ENCODE assay signal across 8 cellular contexts in the genomic region with DNA sequence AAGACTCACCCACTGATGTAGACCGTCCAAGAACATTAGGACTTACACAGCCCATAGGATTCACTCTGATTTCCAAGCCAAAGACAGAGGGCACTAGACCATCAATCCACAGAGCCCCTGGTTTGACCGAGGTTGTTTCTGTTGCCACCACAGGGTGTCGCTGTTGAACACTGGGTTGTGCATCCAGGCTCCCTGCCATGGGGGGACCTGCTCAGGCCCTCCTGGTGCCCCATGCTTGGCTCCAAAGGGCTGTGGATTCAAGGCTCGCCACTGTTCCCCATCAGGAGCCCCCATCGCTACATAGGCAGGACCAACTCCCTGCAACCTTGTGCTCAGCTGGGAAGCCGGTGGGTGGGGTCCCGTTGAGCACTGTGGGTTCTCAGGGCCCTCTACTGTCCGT.
A peak's percentile ranks its signal among the peaks of the same experiment; 100 is the strongest.
DNase-seq lines count a peak whose midpoint lies in the region; ATAC-seq and TF ChIP-seq lines count a peak whose summit lies in the region.

No MANE protein-coding gene starts in this region.

- no peaks in the 10 kb centered on the region for H3K4me1 ChIP-seq in Karpas-422 (ENCODE audit: low read length)
- peaks cover 31% of the 10 kb centered on the region for H3K4me1 ChIP-seq in mammary epithelial cell (ENCODE audit: insufficient read depth, low read length)
- peaks cover 13% of the 10 kb centered on the region for H3K4me1 ChIP-seq in osteoblast (ENCODE audit: insufficient read depth, low read length)

- H3K79me2 ChIP-seq in Karpas-422 (ENCODE audit: low read length) (no peaks in the 10 kb centered on the region), mammary epithelial cell (ENCODE audit: insufficient read depth, low read length) (no peaks in the 10 kb centered on the region), osteoblast (ENCODE audit: insufficient read depth, low read length) (no peaks in the 10 kb centered on the region)

- no peak for ATAC-seq in HG03039 (IDR thresholded peaks at IDR 0.05; ENCODE audit: unreplicated experiment)

- H3K4me2 ChIP-seq in Karpas-422 (ENCODE audit: low read depth, low read length, poor library complexity, severe bottlenecking) (no peak overlapping the region), mammary epithelial cell (ENCODE audit: insufficient read depth, low read depth, low read length) (no peak overlapping the region), osteoblast (ENCODE audit: insufficient read depth, low read length) (no peak overlapping the region)

- H3K36me3 ChIP-seq in Karpas-422 (ENCODE audit: insufficient read depth, low read length) (no peaks in the 10 kb centered on the region), mammary epithelial cell (ENCODE audit: insufficient read depth, low read length) (no peaks in the 10 kb centered on the region), osteoblast (ENCODE audit: insufficient read depth, low read length) (no peaks in the 10 kb centered on the region)

- in situ Hi-C loops in mammary epithelial cell (cut with MboI; ENCODE audit: low sequenced_read_pairs in 2 of 2) = no loop called here

- H3K9ac ChIP-seq in Karpas-422 (ENCODE audit: low read length) (no peak overlapping the region), mammary epithelial cell (ENCODE audit: insufficient read depth, low read length) (no peak overlapping the region)

- no peaks in the 10 kb centered on the region for H3K27me3 ChIP-seq in Karpas-422 (ENCODE audit: low read length)
- H3K27me3 ChIP-seq in mammary epithelial cell (ENCODE audit: insufficient read depth, low read length) = no peaks in the 10 kb centered on the region
- H3K27me3 ChIP-seq in osteoblast (ENCODE audit: insufficient read depth, low read length) = peaks cover 22% of the 10 kb centered on the region

- BruUV-seq in mammary epithelial cell (replicated peaks; lab: Mats Ljungman, UMichigan) = no TSS peak

- 84% methylated on average over 5 of the region's 8 CpGs for WGBS in mammary epithelial cell (ENCODE audit: low coverage, missing lambda C conversion rate)

- H2AFZ ChIP-seq in Karpas-422 (ENCODE audit: low read length) (no peak overlapping the region), mammary epithelial cell (ENCODE audit: low read depth, low read length) (no peak overlapping the region), osteoblast (ENCODE audit: low read length) (no peak overlapping the region)

- CTCF ChIA-PET in mammary epithelial cell (lab: Charles Lee; ENCODE audit: low non-redundant PET) = no interaction called here

- H3K4me3 ChIP-seq in Karpas-422 (ENCODE audit: low read length) = no peak overlapping the region
- no peak overlapping the region for H3K4me3 ChIP-seq in mammary epithelial cell (replicated peaks in 1 of 3; ENCODE audit: insufficient read depth in 1 of 3, low read depth in 2 of 3, low read length in 3 of 3)
- H3K4me3 ChIP-seq in osteoblast (ENCODE audit: insufficient read depth, low read length) = no peak overlapping the region

- TF ChIP-seq CTCF in mammary epithelial cell (conservative IDR thresholded peaks at IDR 0.05 in 1 of 2, IDR thresholded peaks at IDR 0.05 in 1 of 2; ENCODE audit: extremely low read depth in 1 of 2, insufficient read depth in 1 of 2, low read depth in 1 of 2, low read length in 2 of 2) (peak; percentile 71 to 80), osteoblast (IDR thresholded peaks at IDR 0.05; ENCODE audit: extremely low read depth, low read depth, low read length) (peak; percentile 53)

- H3K9me3 ChIP-seq in Karpas-422 (ENCODE audit: low read length) (peaks cover 7% of the 10 kb centered on the region; the same call in 1 of the 2 replicates), mammary epithelial cell (replicated peaks; ENCODE audit: insufficient read depth, low read length) (peaks cover 6% of the 10 kb centered on the region), osteoblast (ENCODE audit: low read depth, low read length) (no peaks in the 10 kb centered on the region)

- DNase-seq in NCI-H2196 (lab: John Stamatoyannopoulos, UW; ENCODE audit: unreplicated experiment) (peak; percentile 12), NCI-H2196 treated with DMSO at 0.1 percent for 48 hours (lab: John Stamatoyannopoulos, UW; ENCODE audit: unreplicated experiment) (no peak), Karpas-422 (peak; percentile 79), mammary epithelial cell (peak; percentile 47), osteoblast (ENCODE audit: insufficient read length, low spot score, missing footprints) (peak; percentile 62), NCI-H2029 (lab: John Stamatoyannopoulos, UW) (no peak), HCEC 1CT (no peak)

- H4K20me1 ChIP-seq in Karpas-422 (ENCODE audit: insufficient read depth, low read depth, low read length) (no peaks in the 10 kb centered on the region), mammary epithelial cell (ENCODE audit: insufficient read depth, low read length) (no peaks in the 10 kb centered on the region), osteoblast (ENCODE audit: insufficient read depth, low read length) (no peaks in the 10 kb centered on the region)

- no peaks in the 10 kb centered on the region for H3K9me2 ChIP-seq in Karpas-422 (replicated peaks; ENCODE audit: insufficient read depth, low read length)

- intact Hi-C loops in mammary epithelial cell (cut with micrococcal nuclease) = no loop called here

- H3K27ac ChIP-seq in Karpas-422 (ENCODE audit: low read length) (no peak overlapping the region), mammary epithelial cell (ENCODE audit: insufficient read depth, low read depth, low read length) (peak overlapping the region; percentile 93), osteoblast (ENCODE audit: low read depth, low read length) (no peak overlapping the region)

- dilution Hi-C loops in mammary epithelial cell (cut with HindIII; ENCODE audit: low sequenced_read_pairs) = no loop called here

Comparison
In these comparisons a context has a peak if more than half of its experiments do, and no peak if none do; other contexts are left out.
1. DNase-seq: peak in NCI-H2196 (single experiment), Karpas-422 (single experiment), mammary epithelial cell (single experiment) and osteoblast (single experiment); none in NCI-H2196 treated with DMSO at 0.1 percent for 48 hours (single experiment), NCI-H2029 (single experiment) and HCEC 1CT (single experiment).